In genomic region chrX:16185725-16186136, GRCh38 we compare ENCODE assay signal across 8 cellular contexts. TPM values are rescaled to one million over a fixed set of nuclear protein-coding genes. Genes with fewer than 3 reads are reported as not detected.
DNase-seq lines count a peak whose midpoint lies in the region; ATAC-seq, FAIRE-seq and TF ChIP-seq lines count a peak whose summit lies in the region.

No MANE protein-coding gene starts in this region.

- H2AFZ ChIP-seq in HepG2 (ENCODE audit: low read length): no peak overlapping the region

- CTCF ChIA-PET in HepG2 (lab: Yijun Ruan, JAX; ENCODE audit: low intra/inter-chr PET ratio, low total read pairs): no interaction called here

- no TSS peak for BruUV-seq in HepG2 (replicated peaks; lab: Mats Ljungman, UMichigan)

- no peak for TF ChIP-seq RAD21 in HepG2 (CRISPR knock-in tag; IDR thresholded peaks at IDR 0.05)

- H3K4me1 ChIP-seq in HepG2 (ENCODE audit: insufficient read depth, low read length): no peaks in the 10 kb centered on the region

- H3K4me3 ChIP-seq in AG09309 (ENCODE audit: control insufficient read depth, low read depth, low read length): no peak overlapping the region
- H3K4me3 ChIP-seq in HepG2 (replicated peaks in 1 of 3; ENCODE audit: insufficient read depth in 1 of 3, low read depth in 2 of 3, low read length in 3 of 3): no peak overlapping the region

- no peaks in the 10 kb centered on the region for H3K9me3 ChIP-seq in HepG2 (ENCODE audit: low read length)

- peak; percentile 98 for ATAC-seq in HG03139 (IDR thresholded peaks at IDR 0.05; ENCODE audit: unreplicated experiment)
- no peak for ATAC-seq in HepG2
- no peak for ATAC-seq in Right ventricle myocardium inferior
- ATAC-seq in esophagus mucosa: no peak

- POLR2A ChIA-PET in HepG2 (lab: Yijun Ruan, JAX): no interaction called here

- TF ChIP-seq POLR2A in HepG2 (IDR thresholded peaks at IDR 0.05; ENCODE audit: insufficient read depth in 1 of 2, low read depth in 2 of 2, low read length in 2 of 2): no peak

- peak; percentile 63 for DNase-seq in AG09309 (ENCODE audit: low read depth)
- DNase-seq in GM19239 (ENCODE audit: insufficient read length, low spot score): peak; percentile 25
- DNase-seq in SW 1271 (lab: John Stamatoyannopoulos, UW): peak; percentile 16 to 61
- no peak for DNase-seq in HepG2 (ENCODE audit: low spot score)
- DNase-seq in Right ventricle myocardium inferior (ENCODE audit: missing footprints): no peak
- no peak for DNase-seq in D721Med (ENCODE audit: insufficient read length, low spot score)

- H3K27ac ChIP-seq in HepG2 (ENCODE audit: extremely low read length, insufficient read depth, low read length): no peak overlapping the region

- no peak overlapping the region for H3K4me2 ChIP-seq in HepG2 (ENCODE audit: low read depth, low read length)

- no peak overlapping the region for H3K9ac ChIP-seq in HepG2 (ENCODE audit: insufficient read depth, low read depth, low read length)

- WGBS in HepG2 (ENCODE audit: low lambda C conversion rate): 0% methylated on average over 1 of the region's 2 CpGs

- no peak for TF ChIP-seq EP300 in HepG2 (IDR thresholded peaks at IDR 0.05; ENCODE audit: low read depth in 2 of 2, low read length in 2 of 2)
- TF ChIP-seq EP300 in HepG2 (CRISPR knock-in tag; IDR thresholded peaks at IDR 0.05; ENCODE audit: borderline replicate concordance): no peak

- TF ChIP-seq CTCF in AG09309 (IDR thresholded peaks at IDR 0.05; ENCODE audit: control insufficient read depth, insufficient read depth, low read depth, low read length, missing control alignments): no peak
- no peak for TF ChIP-seq CTCF in HepG2 (CRISPR knock-in tag; IDR thresholded peaks at IDR 0.05)
- no peak for TF ChIP-seq CTCF in D721Med (IDR thresholded peaks at IDR 0.05; ENCODE audit: insufficient read depth, missing control alignments)

- FAIRE-seq in GM19239 (lab: Jason Lieb, UNC): peak; percentile 88
- FAIRE-seq in HepG2 (lab: Jason Lieb, UNC): no peak
- no peak for FAIRE-seq in D721Med (lab: Jason Lieb, UNC)

- in situ Hi-C loops in HepG2 (cut with HindIII; ENCODE audit: extremely low pct_ligation_motif_present, low pct_unique_long_range_greater_than_20kb): no loop called here

- no peaks in the 10 kb centered on the region for H4K20me1 ChIP-seq in HepG2 (ENCODE audit: insufficient read depth, low read length)

- no peaks in the 10 kb centered on the region for H3K79me2 ChIP-seq in HepG2 (ENCODE audit: insufficient read depth, low read length)

- no peaks in the 10 kb centered on the region for H3K36me3 ChIP-seq in HepG2 (replicated peaks in 1 of 2; ENCODE audit: control insufficient read depth in 1 of 2, insufficient read depth in 2 of 2, low read length in 2 of 2)

- H3K27me3 ChIP-seq in HepG2 (ENCODE audit: control insufficient read depth in 1 of 2, insufficient read depth in 2 of 2, low read length in 2 of 2): no peaks in the 10 kb centered on the region

- intact Hi-C loops in HepG2 (cut with micrococcal nuclease; ENCODE audit: unreplicated experiment) (no loop called here), Right ventricle myocardium inferior (cut with DNase I) (no loop called here)

TF ChIP-seq in HepG2, 621 proteins besides CTCF, POLR2A, EP300 and RAD21:
- no peak for TF ChIP-seq STAT5B (CRISPR knock-in tag; IDR thresholded peaks at IDR 0.05)
- TF ChIP-seq MAFK (conservative IDR thresholded peaks at IDR 0.05 in 1 of 2, IDR thresholded peaks at IDR 0.05 in 1 of 2; ENCODE audit: low read length in 2 of 2): peak; percentile 12 to 46; a peak in 2 of 4 replicates

RNA-seq across cellular contexts. Expression of gene MAGEB17, which starts 18.4 kb away (rescaled TPM):
- not detected in 2 replicates for total RNA-seq in HepG2 (2016; rRNA removed; fragmentation: Illumina TruSeq; extraction: Trizol)
- not detected in 2 replicates for total RNA-seq in HepG2 (2016; cell fraction: cytosol; rRNA removed; fragmentation: Illumina TruSeq; extraction: Trizol; ENCODE audit: low read depth)
- not detected in 2 replicates for total RNA-seq in HepG2 (2016; cell fraction: insoluble cytoplasmic fraction; rRNA removed; fragmentation: Illumina TruSeq; extraction: Trizol)
- not detected in 2 replicates for total RNA-seq in HepG2 (2016; cell fraction: membrane; rRNA removed; fragmentation: Illumina TruSeq; extraction: Trizol)
- total RNA-seq in HepG2 (2016; cell fraction: nucleus; rRNA removed; fragmentation: Illumina TruSeq; extraction: Trizol): not detected in 2 replicates
- not detected in 2 replicates for polyA plus RNA-seq in HepG2 (2011; rRNA removed)
- not detected in 2 replicates for polyA plus RNA-seq in HepG2 (2011; cell fraction: cytosol; rRNA removed)
- not detected in 2 replicates for polyA plus RNA-seq in HepG2 (2011; cell fraction: nucleus; rRNA removed)
- polyA plus RNA-seq in HepG2 (2012): not detected in 2 replicates
- not detected in 2 replicates for polyA plus RNA-seq in HepG2 (2016; cell fraction: cytosol; fragmentation: Illumina TruSeq; extraction: Trizol; ENCODE audit: low read depth)
- not detected in 2 replicates for polyA plus RNA-seq in HepG2 (2016; cell fraction: insoluble cytoplasmic fraction; fragmentation: Illumina TruSeq; extraction: Trizol; ENCODE audit: low read depth)
- not detected in 2 replicates for polyA plus RNA-seq in HepG2 (2016; cell fraction: membrane; fragmentation: Illumina TruSeq; extraction: Trizol; ENCODE audit: low read depth)
- polyA plus RNA-seq in HepG2 (2016; cell fraction: nucleus; fragmentation: Illumina TruSeq; extraction: Trizol; ENCODE audit: insufficient read depth, low read depth): not detected in 2 replicates
- not detected in 2 replicates for polyA minus RNA-seq in HepG2 (2011; rRNA and poly(A)+ RNA removed; ENCODE audit: low replicate concordance)
- polyA minus RNA-seq in HepG2 (2011; cell fraction: cytosol; rRNA and poly(A)+ RNA removed): not detected in 2 replicates
- polyA minus RNA-seq in HepG2 (2011; cell fraction: nucleus; rRNA and poly(A)+ RNA removed): not detected in 2 replicates
- not detected for total RNA-seq in Right ventricle myocardium inferior
- total RNA-seq in esophagus mucosa: not detected

Comparison
In these comparisons a context has a peak if more than half of its experiments do, and no peak if none do; other contexts are left out.
1. DNase-seq: peak in AG09309 (single experiment), GM19239 (single experiment) and SW 1271 (2 of 2); none in HepG2 (single experiment), Right ventricle myocardium inferior (single experiment) and D721Med (single experiment).